ENCODE assay signal across 3 cellular contexts in the genomic region with DNA sequence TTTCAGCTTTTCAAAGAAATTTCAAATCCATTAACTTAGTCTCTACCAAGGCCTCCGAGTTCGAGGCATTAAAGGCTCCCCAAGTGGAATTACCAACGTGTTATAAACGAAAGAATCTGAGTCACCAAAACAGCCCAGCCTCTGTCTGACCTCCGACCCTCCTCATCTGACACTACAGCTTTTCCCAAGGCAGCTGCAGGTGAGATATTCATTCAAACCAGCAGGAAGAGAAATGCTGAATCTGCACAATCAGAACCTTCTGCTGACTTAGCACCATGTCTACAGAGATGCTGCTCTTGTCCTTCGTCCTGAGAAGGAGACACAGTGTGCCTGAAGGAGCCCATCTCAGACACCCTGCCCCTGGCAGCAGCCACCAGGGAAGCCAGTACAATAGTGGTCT.
TF ChIP-seq lines count a peak whose summit lies in the region.

No MANE protein-coding gene starts in this region.

TF ChIP-seq in A549, 52 proteins besides CTCF, POLR2A, EP300 and RAD21:
- TF ChIP-seq MAFK (IDR thresholded peaks at IDR 0.05; ENCODE audit: partially characterized antibody) (peak; percentile 89), EHF (CRISPR knock-in tag; IDR thresholded peaks at IDR 0.05) (no peak)

TF ChIP-seq in IMR-90, 13 proteins besides CTCF, POLR2A, EP300 and RAD21:
- TF ChIP-seq MAFK (IDR thresholded peaks at IDR 0.05; ENCODE audit: low read depth, low read length) (peak; percentile 56), CEBPB (IDR thresholded peaks at IDR 0.05; ENCODE audit: low read depth, low read length) (no peak), CHD1 (IDR thresholded peaks at IDR 0.05; ENCODE audit: low read depth, low read length) (no peak), NFE2L2 (IDR thresholded peaks at IDR 0.05; ENCODE audit: low read depth, low read length) (no peak)

TF ChIP-seq in H1, 55 proteins besides CTCF, POLR2A, EP300 and RAD21:
- TF ChIP-seq MAFK (IDR thresholded peaks at IDR 0.05; ENCODE audit: low read depth, low read length), result peak; percentile 53; the same call in 1 of the 2 replicates
- no peak for TF ChIP-seq SIRT6 (IDR thresholded peaks at IDR 0.05; ENCODE audit: low read length)
- no peak for TF ChIP-seq BACH1 (IDR thresholded peaks at IDR 0.05; ENCODE audit: low read length)
TF ChIP-seq in H1: peak in this region for 1.
